Comparison of ENCODE assay signal across 37 cellular contexts in the genomic region with DNA sequence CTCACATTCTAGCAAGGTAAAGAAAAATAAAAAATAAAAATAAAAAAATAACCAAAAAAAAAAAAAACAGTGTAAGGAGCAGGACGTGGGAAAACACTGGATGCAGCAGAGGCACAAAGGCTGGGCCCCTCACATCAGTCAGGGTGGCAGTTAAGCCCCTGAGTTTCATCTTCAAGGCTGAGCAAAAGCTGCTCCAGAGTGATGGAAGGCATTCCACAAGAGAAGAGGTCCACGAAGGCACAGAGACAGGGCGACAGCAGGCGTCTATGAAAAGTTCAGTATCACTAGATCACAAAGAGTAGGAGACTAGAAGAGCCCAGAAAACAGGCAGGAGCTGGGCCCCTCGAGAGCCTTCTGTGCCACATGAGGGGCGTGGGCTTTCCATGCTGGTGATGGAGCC. TPM values are rescaled to one million over a fixed set of nuclear protein-coding genes. Genes with fewer than 3 reads are reported as not detected.
DNase-seq lines count a peak whose midpoint lies in the region; ATAC-seq, FAIRE-seq and TF ChIP-seq lines count a peak whose summit lies in the region.
"Had no signal": no experiment of that assay in that cellular context is flagged by ENCODE, and none has a peak within 500 bp of the region (broad histone marks: within the 10 kb centered on the region; RNA-seq: fewer than 3 reads in every experiment).

No MANE protein-coding gene starts in this region.

- no peaks in the 10 kb centered on the region for H3F3A ChIP-seq in neural progenitor cell (ENCODE audit: low read depth)

- CTCF ChIA-PET in HepG2 (lab: Yijun Ruan, JAX; ENCODE audit: low intra/inter-chr PET ratio, low total read pairs): no interaction called here

- H3K9me3 Mint-ChIP-seq in neural crest cell: no peaks in the 10 kb centered on the region
- H3K9me3 Mint-ChIP-seq in neural progenitor cell: no peaks in the 10 kb centered on the region
- no peaks in the 10 kb centered on the region for H3K9me3 Mint-ChIP-seq in stimulated activated naive B cell treated with anti-CD40 and anti-IgM and Interleukin-4, amounts not matched to agents 10 μg/mL and 1 μg/mL and 100 μg/mL, for 72 hours
- no peaks in the 10 kb centered on the region for H3K9me3 Mint-ChIP-seq in mesothelial cell of epicardium
- H3K9me3 Mint-ChIP-seq: CD14-positive monocyte; CD4-positive, alpha-beta memory T cell; CD4-positive, alpha-beta T cell; CD4-positive, CD25-positive, alpha-beta regulatory T cell; CD8-positive, alpha-beta memory T cell; CD8-positive, alpha-beta T cell had no signal

- peaks cover 19% of the 10 kb centered on the region for H3K4me1 ChIP-seq in HepG2 (ENCODE audit: insufficient read depth, low read length)
- H3K4me1 ChIP-seq in right lobe of liver: peaks cover 0 to 14% (median 6%) of the 10 kb centered on the region in 4 donors
- H3K4me1 ChIP-seq in neural progenitor cell: no peaks in the 10 kb centered on the region
- peaks cover 4% of the 10 kb centered on the region for H3K4me1 ChIP-seq in hepatocyte (ENCODE audit: insufficient read depth)
- H3K4me1 ChIP-seq: A549; BE2C; BLaER1; BLaER1 treated with 17β-estradiol and CSF1 and Interleukin-3, amounts not matched to agents 10 nM and 100 nM had no signal

- no peak overlapping the region for H3K27ac ChIP-seq in HepG2 (ENCODE audit: extremely low read length, insufficient read depth, low read length)
- H3K27ac ChIP-seq in right lobe of liver: no peak overlapping the region
- H3K27ac ChIP-seq in neural progenitor cell: no peak overlapping the region
- H3K27ac ChIP-seq in hepatocyte: no peak overlapping the region
- H3K27ac ChIP-seq: 22Rv1; A549; BLaER1; BLaER1 treated with 17β-estradiol and CSF1 and Interleukin-3, amounts not matched to agents 10 nM and 100 nM; C4-2B had no signal

- H3K9me2 ChIP-seq in hepatocyte (replicated peaks; ENCODE audit: insufficient read depth): no peaks in the 10 kb centered on the region

- H3K79me2 ChIP-seq in HepG2 (ENCODE audit: insufficient read depth, low read length): no peaks in the 10 kb centered on the region
- H3K79me2 ChIP-seq in neural progenitor cell (ENCODE audit: low read depth): no peaks in the 10 kb centered on the region
- H3K79me2 ChIP-seq in hepatocyte: no peaks in the 10 kb centered on the region

- H3K9ac ChIP-seq in HepG2 (ENCODE audit: insufficient read depth, low read depth, low read length) (no peak overlapping the region), neural progenitor cell (no peak overlapping the region)
- H3K9ac ChIP-seq: BLaER1; BLaER1 treated with 17β-estradiol and CSF1 and Interleukin-3, amounts not matched to agents 10 nM and 100 nM had no signal

- no peak for FAIRE-seq in HepG2 (lab: Jason Lieb, UNC)
- FAIRE-seq: A204.1, A549, D721Med had no signal

- no peak for ATAC-seq in HepG2
- ATAC-seq in right lobe of liver: no peak
- no peak for ATAC-seq in stimulated activated naive B cell treated with anti-CD40 and anti-IgM and Interleukin-4, amounts not matched to agents 10 μg/mL and 1 μg/mL and 100 μg/mL, for 72 hours (replicated peaks)
- no peak for ATAC-seq in HG03039 (IDR thresholded peaks at IDR 0.05; ENCODE audit: unreplicated experiment)
- ATAC-seq: A549; CD8-positive, alpha-beta T cell had no signal

- TF ChIP-seq RAD21 in HepG2 (CRISPR knock-in tag; IDR thresholded peaks at IDR 0.05): no peak

- POLR2A ChIA-PET in HepG2 (lab: Yijun Ruan, JAX): no interaction called here

- intact Hi-C loops in HepG2 (cut with micrococcal nuclease; ENCODE audit: unreplicated experiment): no loop called here
- intact Hi-C loops in right lobe of liver (cut with DNase I): loop anchor here (10.0 kb wide), 1 partner anchor 121 kb away; no protein-coding TSS in a partner anchor

- no peaks in the 10 kb centered on the region for H3K9me3 ChIP-seq in HepG2 (ENCODE audit: low read length)
- H3K9me3 ChIP-seq in right lobe of liver: no peaks in the 10 kb centered on the region
- no peaks in the 10 kb centered on the region for H3K9me3 ChIP-seq in neural progenitor cell (ENCODE audit: low read depth)
- no peaks in the 10 kb centered on the region for H3K9me3 ChIP-seq in hepatocyte (ENCODE audit: low read depth)
- H3K9me3 ChIP-seq: A549; BE2C; BLaER1; BLaER1 treated with 17β-estradiol and CSF1 and Interleukin-3, amounts not matched to agents 10 nM and 100 nM; Caco-2 had no signal

- no peaks in the 10 kb centered on the region for H4K20me1 ChIP-seq in HepG2 (ENCODE audit: insufficient read depth, low read length)
- no peaks in the 10 kb centered on the region for H4K20me1 ChIP-seq in neural progenitor cell (ENCODE audit: low read depth)
- H4K20me1 ChIP-seq in hepatocyte (ENCODE audit: insufficient read depth, poor library complexity, severe bottlenecking): no peaks in the 10 kb centered on the region
- H4K20me1 ChIP-seq: BLaER1; BLaER1 treated with 17β-estradiol and CSF1 and Interleukin-3, amounts not matched to agents 10 nM and 100 nM had no signal

- H2AFZ ChIP-seq in HepG2 (ENCODE audit: low read length): no peak overlapping the region
- H2AFZ ChIP-seq in neural progenitor cell (replicated peaks): no peak overlapping the region
- H2AFZ ChIP-seq in hepatocyte: no peak overlapping the region

- no peaks in the 10 kb centered on the region for H3K4me1 Mint-ChIP-seq in neural crest cell
- H3K4me1 Mint-ChIP-seq in neural progenitor cell: peaks cover 7% of the 10 kb centered on the region
- H3K4me1 Mint-ChIP-seq in stimulated activated naive B cell treated with anti-CD40 and anti-IgM and Interleukin-4, amounts not matched to agents 10 μg/mL and 1 μg/mL and 100 μg/mL, for 72 hours: no peaks in the 10 kb centered on the region
- H3K4me1 Mint-ChIP-seq in mesothelial cell of epicardium: peaks cover 9% of the 10 kb centered on the region
- H3K4me1 Mint-ChIP-seq: B cell; CD14-positive monocyte; CD4-positive, alpha-beta memory T cell; CD8-positive, alpha-beta memory T cell had no signal

- no peak overlapping the region for H3K4me3 ChIP-seq in HepG2 (replicated peaks in 1 of 3; ENCODE audit: insufficient read depth in 1 of 3, low read depth in 2 of 3, low read length in 3 of 3)
- no peak overlapping the region for H3K4me3 ChIP-seq in right lobe of liver
- no peak overlapping the region for H3K4me3 ChIP-seq in neural progenitor cell
- no peak overlapping the region for H3K4me3 ChIP-seq in hepatocyte
- H3K4me3 ChIP-seq: A549; BLaER1; BLaER1 treated with 17β-estradiol and CSF1 and Interleukin-3, amounts not matched to agents 10 nM and 100 nM had no signal

- H3K4me3 Mint-ChIP-seq in neural crest cell (no peak overlapping the region), neural progenitor cell (no peak overlapping the region), mesothelial cell of epicardium (no peak overlapping the region)
- H3K4me3 Mint-ChIP-seq in stimulated activated naive B cell treated with anti-CD40 and anti-IgM and Interleukin-4, amounts not matched to agents 10 μg/mL and 1 μg/mL and 100 μg/mL, for 72 hours: no peak overlapping the region
- H3K4me3 Mint-ChIP-seq: B cell; CD14-positive monocyte; CD4-positive, alpha-beta memory T cell; CD4-positive, alpha-beta T cell; CD4-positive, CD25-positive, alpha-beta regulatory T cell; CD8-positive, alpha-beta memory T cell; CD8-positive, alpha-beta T cell had no signal

- 93% methylated on average over 6 of the region's 6 CpGs for WGBS in HepG2 (ENCODE audit: low lambda C conversion rate)
- WGBS in right lobe of liver (ENCODE audit: insufficient coverage, low coverage, low lambda C conversion rate, missing lambda C conversion rate): 84% methylated on average over 4 of the region's 6 CpGs
- WGBS in hepatocyte (ENCODE audit: low lambda C conversion rate, missing lambda C conversion rate): 88% methylated on average over 6 of the region's 6 CpGs

- TF ChIP-seq CTCF in HepG2 (CRISPR knock-in tag; IDR thresholded peaks at IDR 0.05) (no peak), right lobe of liver (IDR thresholded peaks at IDR 0.05) (no peak), neural crest cell (conservative IDR thresholded peaks at IDR 0.05) (no peak), neural progenitor cell (IDR thresholded peaks at IDR 0.05) (no peak), hepatocyte (IDR thresholded peaks at IDR 0.05; ENCODE audit: poor library complexity) (no peak), mesothelial cell of epicardium (IDR thresholded peaks at IDR 0.05; ENCODE audit: unreplicated experiment) (no peak)

- H3K27me3 Mint-ChIP-seq in neural crest cell (ENCODE audit: low read depth) (no peaks in the 10 kb centered on the region), neural progenitor cell (ENCODE audit: insufficient read depth, low read depth) (peaks cover 2% of the 10 kb centered on the region), mesothelial cell of epicardium (ENCODE audit: low read depth) (no peaks in the 10 kb centered on the region)
- H3K27me3 Mint-ChIP-seq in stimulated activated naive B cell treated with anti-CD40 and anti-IgM and Interleukin-4, amounts not matched to agents 10 μg/mL and 1 μg/mL and 100 μg/mL, for 72 hours: no peaks in the 10 kb centered on the region
- H3K27me3 Mint-ChIP-seq: B cell; CD4-positive, alpha-beta memory T cell; CD4-positive, alpha-beta T cell; CD4-positive, CD25-positive, alpha-beta regulatory T cell had no signal

- no peak overlapping the region for H3K4me2 ChIP-seq in HepG2 (ENCODE audit: low read depth, low read length)
- H3K4me2 ChIP-seq in neural progenitor cell: no peak overlapping the region
- no peak overlapping the region for H3K4me2 ChIP-seq in hepatocyte
- H3K4me2 ChIP-seq: A549; BLaER1; BLaER1 treated with 17β-estradiol and CSF1 and Interleukin-3, amounts not matched to agents 10 nM and 100 nM had no signal

- no peak for TF ChIP-seq EP300 in HepG2 (IDR thresholded peaks at IDR 0.05; ENCODE audit: low read depth in 2 of 2, low read length in 2 of 2)
- no peak for TF ChIP-seq EP300 in HepG2 (CRISPR knock-in tag; IDR thresholded peaks at IDR 0.05; ENCODE audit: borderline replicate concordance)

- H3K36me3 Mint-ChIP-seq in neural crest cell (ENCODE audit: low read depth): no peaks in the 10 kb centered on the region
- H3K36me3 Mint-ChIP-seq in neural progenitor cell: peaks cover 14% of the 10 kb centered on the region
- peaks cover 20 to 22% of the 10 kb centered on the region in 2 donors for H3K36me3 Mint-ChIP-seq in stimulated activated naive B cell treated with anti-CD40 and anti-IgM and Interleukin-4, amounts not matched to agents 10 μg/mL and 1 μg/mL and 100 μg/mL, for 72 hours
- peaks cover 9% of the 10 kb centered on the region for H3K36me3 Mint-ChIP-seq in mesothelial cell of epicardium

- no TSS peak for BruUV-seq in HepG2 (replicated peaks; lab: Mats Ljungman, UMichigan)

- in situ Hi-C loops in HepG2 (cut with HindIII; ENCODE audit: extremely low pct_ligation_motif_present, low pct_unique_long_range_greater_than_20kb): no loop called here

- DNase-seq in HepG2 (ENCODE audit: low spot score) (no peak), right lobe of liver (no peak), neural crest cell (ENCODE audit: low read depth, low spot score) (no peak), neural progenitor cell (ENCODE audit: low spot score) (no peak), hepatocyte (ENCODE audit: low spot score) (no peak), mesothelial cell of epicardium (ENCODE audit: low spot score in 2 of 2, unreplicated experiment in 2 of 2) (no peak)
- no peak for DNase-seq in stimulated activated naive B cell treated with anti-CD40 and anti-IgM and Interleukin-4, amounts not matched to agents 10 μg/mL and 1 μg/mL and 100 μg/mL, for 72 hours
- DNase-seq: 8988T; ACHN; AML-193; BE2C; C1 segment of cervical spinal cord; Caco-2; Calu3; CD4-positive, alpha-beta memory T cell; CD4-positive, alpha-beta T cell; CD4-positive, CD25-positive, alpha-beta regulatory T cell; CD8-positive, alpha-beta memory T cell; CD8-positive, alpha-beta T cell; COR-L47; DMS 273 treated with DMSO at 0.1 percent for 48 hours; DMS153; DMS53; DMS79; DMS79 treated with DMSO at 0.1 percent for 48 hours; DND-41; EL had no signal

- H3K27me3 ChIP-seq in HepG2 (ENCODE audit: control insufficient read depth in 1 of 2, insufficient read depth in 2 of 2, low read length in 2 of 2) (no peaks in the 10 kb centered on the region), right lobe of liver (no peaks in the 10 kb centered on the region), neural progenitor cell (no peaks in the 10 kb centered on the region), hepatocyte (no peaks in the 10 kb centered on the region)
- H3K27me3 ChIP-seq: BE2C; BLaER1; BLaER1 treated with 17β-estradiol and CSF1 and Interleukin-3, amounts not matched to agents 10 nM and 100 nM had no signal

- H3K36me3 ChIP-seq in HepG2 (replicated peaks in 1 of 2; ENCODE audit: control insufficient read depth in 1 of 2, insufficient read depth in 2 of 2, low read length in 2 of 2) (peaks cover 0 to 6% of the 10 kb centered on the region in 2 experiments; a peak in 2 of 5 replicates), right lobe of liver (peaks cover 0 to 11% (median 2%) of the 10 kb centered on the region in 4 donors), neural progenitor cell (no peaks in the 10 kb centered on the region), hepatocyte (replicated peaks; ENCODE audit: insufficient read depth, low read depth) (no peaks in the 10 kb centered on the region)
- H3K36me3 ChIP-seq: BE2C, BLaER1 had no signal

- TF ChIP-seq POLR2A in HepG2 (IDR thresholded peaks at IDR 0.05; ENCODE audit: insufficient read depth in 1 of 2, low read depth in 2 of 2, low read length in 2 of 2): no peak
- no peak for TF ChIP-seq POLR2A in right lobe of liver (IDR thresholded peaks at IDR 0.05)

- H3K27ac Mint-ChIP-seq in neural crest cell (ENCODE audit: unreplicated experiment) (peak overlapping the region; percentile 28), neural progenitor cell (peak overlapping the region; percentile 48), mesothelial cell of epicardium (no peak overlapping the region)
- peak overlapping the region; percentile 53 for H3K27ac Mint-ChIP-seq in stimulated activated naive B cell treated with anti-CD40 and anti-IgM and Interleukin-4, amounts not matched to agents 10 μg/mL and 1 μg/mL and 100 μg/mL, for 72 hours
- H3K27ac Mint-ChIP-seq: B cell; CD14-positive monocyte; CD4-positive, alpha-beta T cell; CD8-positive, alpha-beta memory T cell; CD8-positive, alpha-beta T cell had no signal

RNA-seq across cellular contexts. Expression of a gene that starts 12.0 kb away (rescaled TPM):
- total RNA-seq in HepG2 (2016; rRNA removed; fragmentation: Illumina TruSeq; extraction: Trizol): 19.2 and 19.3 TPM in 2 replicates
- 4.9 and 5.3 TPM in 2 replicates for total RNA-seq in HepG2 (2016; cell fraction: cytosol; rRNA removed; fragmentation: Illumina TruSeq; extraction: Trizol; ENCODE audit: low read depth)
- total RNA-seq in HepG2 (2016; cell fraction: insoluble cytoplasmic fraction; rRNA removed; fragmentation: Illumina TruSeq; extraction: Trizol): 18.1 and 21.2 TPM in 2 replicates
- 9.4 TPM in 2 replicates for total RNA-seq in HepG2 (2016; cell fraction: membrane; rRNA removed; fragmentation: Illumina TruSeq; extraction: Trizol)
- total RNA-seq in HepG2 (2016; cell fraction: nucleus; rRNA removed; fragmentation: Illumina TruSeq; extraction: Trizol): 10.8 and 14.1 TPM in 2 replicates
- polyA plus RNA-seq in HepG2 (2011; rRNA removed): 16.2 and 16.6 TPM in 2 replicates
- polyA plus RNA-seq in HepG2 (2011; cell fraction: cytosol; rRNA removed): 17.9 and 19.7 TPM in 2 replicates
- polyA plus RNA-seq in HepG2 (2011; cell fraction: nucleus; rRNA removed): 7.4 and 11.7 TPM in 2 replicates
- 19.9 and 20.0 TPM in 2 replicates for polyA plus RNA-seq in HepG2 (2012)
- polyA plus RNA-seq in HepG2 (2016; cell fraction: cytosol; fragmentation: Illumina TruSeq; extraction: Trizol; ENCODE audit: low read depth): 4.0 and 4.6 TPM in 2 replicates
- polyA plus RNA-seq in HepG2 (2016; cell fraction: insoluble cytoplasmic fraction; fragmentation: Illumina TruSeq; extraction: Trizol; ENCODE audit: low read depth): 23.9 and 26.4 TPM in 2 replicates
- 8.6 and 8.7 TPM in 2 replicates for polyA plus RNA-seq in HepG2 (2016; cell fraction: membrane; fragmentation: Illumina TruSeq; extraction: Trizol; ENCODE audit: low read depth)
- 25.3 and 26.3 TPM in 2 replicates for polyA plus RNA-seq in HepG2 (2016; cell fraction: nucleus; fragmentation: Illumina TruSeq; extraction: Trizol; ENCODE audit: insufficient read depth, low read depth)
- polyA minus RNA-seq in HepG2 (2011; rRNA and poly(A)+ RNA removed; ENCODE audit: low replicate concordance): 14.0 and 14.7 TPM in 2 replicates
- 4.7 and 5.1 TPM in 2 replicates for polyA minus RNA-seq in HepG2 (2011; cell fraction: cytosol; rRNA and poly(A)+ RNA removed)
- 5.2 and 6.5 TPM in 2 replicates for polyA minus RNA-seq in HepG2 (2011; cell fraction: nucleus; rRNA and poly(A)+ RNA removed)
- 1 to 10 TPM; 5.0 to 9.4 (median 6.9) TPM for total RNA-seq in right lobe of liver
- total RNA-seq in neural crest cell: 11.1 and 11.8 TPM in 2 replicates
- 6.4 and 9.9 TPM in 2 replicates for total RNA-seq in neural progenitor cell (ENCODE audit: low replicate concordance)
- 8.4 and 10.9 TPM in 2 replicates for total RNA-seq in hepatocyte
- 18.7 and 20.4 TPM in 2 replicates for polyA plus RNA-seq in hepatocyte
- 11.2 to 12.8 TPM (median 11.9 TPM) in 3 replicates for total RNA-seq in mesothelial cell of epicardium

RNA-seq across cellular contexts. Expression of a gene that starts 12.2 kb away (rescaled TPM):
- total RNA-seq in HepG2 (2016; rRNA removed; fragmentation: Illumina TruSeq; extraction: Trizol): 93.7 and 100 TPM in 2 replicates
- total RNA-seq in HepG2 (2016; cell fraction: cytosol; rRNA removed; fragmentation: Illumina TruSeq; extraction: Trizol; ENCODE audit: low read depth): 13.5 and 14.5 TPM in 2 replicates
- 86.4 and 94.6 TPM in 2 replicates for total RNA-seq in HepG2 (2016; cell fraction: insoluble cytoplasmic fraction; rRNA removed; fragmentation: Illumina TruSeq; extraction: Trizol)
- total RNA-seq in HepG2 (2016; cell fraction: membrane; rRNA removed; fragmentation: Illumina TruSeq; extraction: Trizol): 34.1 and 38.1 TPM in 2 replicates
- total RNA-seq in HepG2 (2016; cell fraction: nucleus; rRNA removed; fragmentation: Illumina TruSeq; extraction: Trizol): 95.2 and 107 TPM in 2 replicates
- polyA plus RNA-seq in HepG2 (2011; rRNA removed): 50.5 and 52.2 TPM in 2 replicates
- polyA plus RNA-seq in HepG2 (2011; cell fraction: cytosol; rRNA removed): 38.6 and 40.1 TPM in 2 replicates
- 58.3 and 59.2 TPM in 2 replicates for polyA plus RNA-seq in HepG2 (2011; cell fraction: nucleus; rRNA removed)
- polyA plus RNA-seq in HepG2 (2012): 46.5 and 55.2 TPM in 2 replicates
- 9.4 and 10.2 TPM in 2 replicates for polyA plus RNA-seq in HepG2 (2016; cell fraction: cytosol; fragmentation: Illumina TruSeq; extraction: Trizol; ENCODE audit: low read depth)
- polyA plus RNA-seq in HepG2 (2016; cell fraction: insoluble cytoplasmic fraction; fragmentation: Illumina TruSeq; extraction: Trizol; ENCODE audit: low read depth): 85.4 and 97.6 TPM in 2 replicates
- polyA plus RNA-seq in HepG2 (2016; cell fraction: membrane; fragmentation: Illumina TruSeq; extraction: Trizol; ENCODE audit: low read depth): 26.6 and 29.3 TPM in 2 replicates
- polyA plus RNA-seq in HepG2 (2016; cell fraction: nucleus; fragmentation: Illumina TruSeq; extraction: Trizol; ENCODE audit: insufficient read depth, low read depth): 91.3 and 91.5 TPM in 2 replicates
- polyA minus RNA-seq in HepG2 (2011; rRNA and poly(A)+ RNA removed; ENCODE audit: low replicate concordance): 21.7 and 40.5 TPM in 2 replicates
- polyA minus RNA-seq in HepG2 (2011; cell fraction: cytosol; rRNA and poly(A)+ RNA removed): 18.1 and 22.2 TPM in 2 replicates
- polyA minus RNA-seq in HepG2 (2011; cell fraction: nucleus; rRNA and poly(A)+ RNA removed): 126 and 133 TPM in 2 replicates
- total RNA-seq in right lobe of liver: 10 to 100 TPM; 18.6 to 47.8 (median 39.0) TPM
- 20.8 and 21.5 TPM in 2 replicates for total RNA-seq in neural crest cell
- total RNA-seq in neural progenitor cell (ENCODE audit: low replicate concordance): 12.5 and 22.2 TPM in 2 replicates
- total RNA-seq in hepatocyte: 28.9 and 31.3 TPM in 2 replicates
- 28.4 and 34.1 TPM in 2 replicates for polyA plus RNA-seq in hepatocyte
- 41.3 to 41.7 TPM (median 41.4 TPM) in 3 replicates for total RNA-seq in mesothelial cell of epicardium
